Comparison of ENCODE assay signal across 6 cellular contexts in genomic region chr16:33938097-33938496, GRCh38.
DNase-seq lines count a peak whose midpoint lies in the region; ATAC-seq, FAIRE-seq and TF ChIP-seq lines count a peak whose summit lies in the region.
"Not testable (repeated sequence)": the region's sequence is repeated elsewhere in the genome, so short reads cannot be mapped to it uniquely, and the experiment has no call there.

No MANE protein-coding gene starts in this region.

- H3K4me3 ChIP-seq in LNCaP clone FGC (ENCODE audit: low read depth, low read length); Panc1 (ENCODE audit: low read depth in 2 of 2, low read length in 2 of 2); HepG2 (replicated peaks in 1 of 3; ENCODE audit: insufficient read depth in 1 of 3, low read depth in 2 of 3, low read length in 3 of 3): not testable (repeated sequence)

- H3K36me3 Mint-ChIP-seq in activated naive CD4-positive, alpha-beta T cell treated with anti-CD3 and anti-CD28 coated beads for 36 hours (ENCODE audit: low read depth), result not testable (repeated sequence)

- CTCF ChIA-PET in Panc1 (lab: Charles Lee); activated naive CD4-positive, alpha-beta T cell treated with anti-CD3 and anti-CD28 coated beads for 36 hours (lab: Charles Lee); HepG2 (lab: Yijun Ruan, JAX; ENCODE audit: low intra/inter-chr PET ratio, low total read pairs): not testable (repeated sequence)

- POLR2A ChIA-PET in Panc1 (lab: Charles Lee); HepG2 (lab: Yijun Ruan, JAX): not testable (repeated sequence)

- H3K4me1 Mint-ChIP-seq in activated naive CD4-positive, alpha-beta T cell treated with anti-CD3 and anti-CD28 coated beads for 36 hours (ENCODE audit: low read depth), result not testable (repeated sequence)

- peak; percentile 35 for TF ChIP-seq CTCF in C4-2B (conservative IDR thresholded peaks at IDR 0.05)
- TF ChIP-seq CTCF in LNCaP clone FGC (IDR thresholded peaks at IDR 0.05; ENCODE audit: control insufficient read depth, extremely low read depth, insufficient read depth), result peak; percentile 12; the same call in 1 of the 2 replicates
- TF ChIP-seq CTCF in Panc1 (IDR thresholded peaks at IDR 0.05), result peak; percentile 73
- TF ChIP-seq CTCF in VCaP (conservative IDR thresholded peaks at IDR 0.05), result peak; percentile 16; the same call in 1 of the 2 replicates
- peak; percentile 56 for TF ChIP-seq CTCF in HepG2 (CRISPR knock-in tag; IDR thresholded peaks at IDR 0.05)

- not testable (repeated sequence) for BruUV-seq in Panc1 (replicated peaks; lab: Mats Ljungman, UMichigan); HepG2 (replicated peaks; lab: Mats Ljungman, UMichigan)

- not testable (repeated sequence) for H3K27ac ChIP-seq in C4-2B; Panc1 (ENCODE audit: low read length); VCaP; HepG2 (ENCODE audit: extremely low read length, insufficient read depth, low read length)

- H3K4me3 Mint-ChIP-seq in activated naive CD4-positive, alpha-beta T cell treated with anti-CD3 and anti-CD28 coated beads for 36 hours, result not testable (repeated sequence)

- H2AFZ ChIP-seq in HepG2 (ENCODE audit: low read length), result not testable (repeated sequence)

- not testable (repeated sequence) for FAIRE-seq in HepG2 (lab: Jason Lieb, UNC)

- not testable (repeated sequence) for H3K27me3 ChIP-seq in Panc1 (ENCODE audit: control insufficient read depth, insufficient read depth, low read length); HepG2 (ENCODE audit: control insufficient read depth in 1 of 2, insufficient read depth in 2 of 2, low read length in 2 of 2)

- not testable (repeated sequence) for H4K20me1 ChIP-seq in HepG2 (ENCODE audit: insufficient read depth, low read length)

- ATAC-seq in Panc1, result peak; percentile 69; the same call in 1 of the 2 replicates
- ATAC-seq in HepG2, result peak; percentile 77; the same call in 2 of the 3 replicates

- H3K9ac ChIP-seq in HepG2 (ENCODE audit: insufficient read depth, low read depth, low read length), result not testable (repeated sequence)

- TF ChIP-seq RAD21 in HepG2 (CRISPR knock-in tag; IDR thresholded peaks at IDR 0.05), result not testable (repeated sequence)

- TF ChIP-seq EP300 in HepG2 (IDR thresholded peaks at IDR 0.05; ENCODE audit: low read depth in 2 of 2, low read length in 2 of 2); HepG2 (CRISPR knock-in tag; IDR thresholded peaks at IDR 0.05; ENCODE audit: borderline replicate concordance): not testable (repeated sequence)

- H3K79me2 ChIP-seq in HepG2 (ENCODE audit: insufficient read depth, low read length), result not testable (repeated sequence)

- DNase-seq in LNCaP clone FGC (ENCODE audit: low read depth); Panc1 (ENCODE audit: low read depth, low spot score); HepG2 (ENCODE audit: low spot score): not testable (repeated sequence)
- peak; percentile 3 for DNase-seq in activated naive CD4-positive, alpha-beta T cell treated with anti-CD3 and anti-CD28 coated beads for 36 hours

- H3K36me3 ChIP-seq in Panc1 (ENCODE audit: control insufficient read depth, insufficient read depth, low read length); HepG2 (replicated peaks in 1 of 2; ENCODE audit: control insufficient read depth in 1 of 2, insufficient read depth in 2 of 2, low read length in 2 of 2): not testable (repeated sequence)

- H3K4me2 ChIP-seq in HepG2 (ENCODE audit: low read depth, low read length), result not testable (repeated sequence)

- intact Hi-C loops in Panc1 (cut with micrococcal nuclease; ENCODE audit: unreplicated experiment); activated naive CD4-positive, alpha-beta T cell treated with anti-CD3 and anti-CD28 coated beads for 36 hours (cut with micrococcal nuclease); HepG2 (cut with micrococcal nuclease; ENCODE audit: unreplicated experiment): not testable (repeated sequence)

- not testable (repeated sequence) for TF ChIP-seq POLR2A in HepG2 (IDR thresholded peaks at IDR 0.05; ENCODE audit: insufficient read depth in 1 of 2, low read depth in 2 of 2, low read length in 2 of 2)

- in situ Hi-C loops in Panc1 (cut with HindIII; ENCODE audit: low pct_unique_long_range_greater_than_20kb, low sequenced_read_pairs); HepG2 (cut with HindIII; ENCODE audit: extremely low pct_ligation_motif_present, low pct_unique_long_range_greater_than_20kb): not testable (repeated sequence)

- not testable (repeated sequence) for H3K9me3 Mint-ChIP-seq in activated naive CD4-positive, alpha-beta T cell treated with anti-CD3 and anti-CD28 coated beads for 36 hours

- WGBS in HepG2 (ENCODE audit: low lambda C conversion rate), result 0% methylated on average over 7 of the region's 16 CpGs

- not testable (repeated sequence) for H3K9me3 ChIP-seq in Panc1 (ENCODE audit: control insufficient read depth, insufficient read depth, low read depth, low read length); HepG2 (ENCODE audit: low read length)

- H3K27ac Mint-ChIP-seq in activated naive CD4-positive, alpha-beta T cell treated with anti-CD3 and anti-CD28 coated beads for 36 hours, result not testable (repeated sequence)

- H3K4me1 ChIP-seq in Panc1 (ENCODE audit: control insufficient read depth, insufficient read depth, low read length); HepG2 (ENCODE audit: insufficient read depth, low read length): not testable (repeated sequence)

- H3K27me3 Mint-ChIP-seq in activated naive CD4-positive, alpha-beta T cell treated with anti-CD3 and anti-CD28 coated beads for 36 hours (ENCODE audit: low read depth), result not testable (repeated sequence)

TF ChIP-seq in HepG2, 621 proteins besides CTCF, POLR2A, EP300 and RAD21:
- TF ChIP-seq STAG1 (CRISPR knock-in tag; IDR thresholded peaks at IDR 0.05), result 0 out of 2 replicates have a peak, but pooled peaks have one; percentile 5

Comparison
In these comparisons a context has a peak if more than half of its experiments do, and no peak if none do; other contexts are left out.
1. CTCF ChIP-seq: peak in every context shown above with its lines; median percentile 73 in Panc1; 56 in HepG2; 35 in C4-2B; 16 in VCaP; 12 in LNCaP clone FGC.